Comparison of ENCODE assay signal across 26 cellular contexts in genomic region chr11:70433038-70433437, GRCh38.
"Had no signal": no experiment of that assay in that cellular context is flagged by ENCODE, and none has a peak within 500 bp of the region (broad histone marks: within the 10 kb centered on the region; RNA-seq: fewer than 3 reads in every experiment).

No MANE protein-coding gene starts in this region.

- H3K27me3 Mint-ChIP-seq: progenitor cell of endocrine pancreas, type B pancreatic cell had no signal

- H3K4me1 Mint-ChIP-seq: stimulated activated effector memory CD8-positive, alpha-beta T cell treated with anti-CD3 and anti-CD28 coated beads, Interleukin-12 subunit alpha, Interleukin-12 subunit beta, amount 100 ng/mL, for 72 hours had no signal

- H3K36me3 Mint-ChIP-seq: immature natural killer cell, natural killer cell had no signal

- ATAC-seq: foreskin keratinocyte; gastroesophageal sphincter; natural killer cell; pancreas; stimulated activated effector memory CD8-positive, alpha-beta T cell treated with anti-CD3 and anti-CD28 coated beads, Interleukin-12 subunit alpha, Interleukin-12 subunit beta, amount 100 ng/mL, for 72 hours; stimulated activated naive CD8-positive, alpha-beta T cell treated with anti-CD3 and anti-CD28 coated beads, Interleukin-15, Interleukin-2, amounts not matched to agents 100 U/mL and 50 U/mL, for 24 hours had no signal

- H3K9me3 ChIP-seq: esophagus muscularis mucosa, gastroesophageal sphincter, heart right ventricle, neutrophil, pancreas, right atrium auricular region, sigmoid colon, testis, tibial artery had no signal

- H3K4me3 ChIP-seq: coronary artery, esophagus muscularis mucosa, gastroesophageal sphincter, heart right ventricle, pancreas, right atrium auricular region, sigmoid colon, testis, tibial artery had no signal

- H3K27ac Mint-ChIP-seq: immature natural killer cell; natural killer cell; progenitor cell of endocrine pancreas; stimulated activated effector memory CD8-positive, alpha-beta T cell treated with anti-CD3 and anti-CD28 coated beads, Interleukin-12 subunit alpha, Interleukin-12 subunit beta, amount 100 ng/mL, for 72 hours; type B pancreatic cell had no signal

- H3K9me3 Mint-ChIP-seq: central memory CD8-positive, alpha-beta T cell; natural killer cell; stimulated activated effector memory CD8-positive, alpha-beta T cell treated with anti-CD3 and anti-CD28 coated beads, Interleukin-12 subunit alpha, Interleukin-12 subunit beta, amount 100 ng/mL, for 72 hours; type B pancreatic cell had no signal

- H3K4me3 Mint-ChIP-seq: central memory CD8-positive, alpha-beta T cell; natural killer cell; stimulated activated effector memory CD8-positive, alpha-beta T cell treated with anti-CD3 and anti-CD28 coated beads, Interleukin-12 subunit alpha, Interleukin-12 subunit beta, amount 100 ng/mL, for 72 hours; type B pancreatic cell had no signal

- H3K27me3 ChIP-seq: esophagus muscularis mucosa, foreskin keratinocyte, gastroesophageal sphincter, pancreas, right atrium auricular region, sigmoid colon, testis, tibial artery had no signal

- H3K4me1 ChIP-seq: esophagus muscularis mucosa, foreskin keratinocyte, gastroesophageal sphincter, pancreas, right atrium auricular region, sigmoid colon, testis had no signal

- H3K27ac ChIP-seq: coronary artery, esophagus muscularis mucosa, foreskin keratinocyte, gastroesophageal sphincter, heart right ventricle, neutrophil, pancreas, right atrium auricular region, sigmoid colon, testis, tibial artery had no signal

- H3K36me3 ChIP-seq: neutrophil had no signal

- DNase-seq: dermis blood vessel endothelial cell; effector memory CD4-positive, alpha-beta T cell; heart right ventricle; hippocampal formation; immature natural killer cell; islet precursor cell; kidney glomerular epithelial cell; natural killer cell; sigmoid colon; stimulated activated CD4-positive, alpha-beta T cell treated with anti-CD3 and anti-CD28 coated beads, Interleukin-2, amount 100 ng/mL, for 24 hours; stimulated activated CD4-positive, alpha-beta T cell treated with anti-CD3 and anti-CD28 coated beads, Interleukin-4, amount 100 ng/mL, for 24 hours; stimulated activated naive CD8-positive, alpha-beta T cell treated with anti-CD3 and anti-CD28 coated beads, Interleukin-15, Interleukin-2, amounts not matched to agents 100 U/mL and 50 U/mL, for 24 hours; substantia nigra; testis; tibial artery had no signal
